In the genomic region with DNA sequence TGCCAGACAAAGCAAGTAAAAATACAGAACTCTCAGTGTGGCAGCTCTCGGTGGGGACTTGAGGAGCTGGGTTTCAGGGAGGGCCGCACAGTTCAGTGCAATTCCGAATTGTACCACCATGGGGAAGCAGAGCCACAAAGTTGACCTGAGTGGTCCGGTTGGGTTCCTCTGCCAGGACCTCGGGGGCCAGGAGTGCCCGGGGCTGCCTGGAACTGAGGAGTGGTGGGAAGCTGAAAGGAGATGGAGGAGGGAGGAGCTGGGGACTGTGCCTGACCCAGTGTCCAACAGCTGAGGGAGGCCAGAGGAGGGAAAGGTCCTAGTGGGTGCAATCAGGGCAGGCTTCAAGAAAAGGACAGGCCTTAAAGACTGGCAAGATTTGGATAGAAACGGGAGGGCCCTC, we compare ENCODE assay signal across 8 cellular contexts. TPM values are rescaled to one million over a fixed set of nuclear protein-coding genes. Genes with fewer than 3 reads are reported as not detected.
DNase-seq lines count a peak whose midpoint lies in the region; ATAC-seq, FAIRE-seq and TF ChIP-seq lines count a peak whose summit lies in the region.

No MANE protein-coding gene starts in this region.

- no peak overlapping the region for H3K9ac ChIP-seq in kidney (ENCODE audit: low read length in 2 of 2)

- no peak overlapping the region for H3K4me3 ChIP-seq in bronchial epithelial cell (ENCODE audit: low read depth, low read length)
- H3K4me3 ChIP-seq in kidney (ENCODE audit: low read length in 2 of 2) = no peak overlapping the region

- no peaks in the 10 kb centered on the region for H3K9me3 ChIP-seq in kidney (ENCODE audit: control insufficient read depth in 1 of 2, low read length in 2 of 2)

- H3K36me3 ChIP-seq in bronchial epithelial cell (ENCODE audit: control insufficient read depth, insufficient read depth, low read length) (no peaks in the 10 kb centered on the region), kidney (ENCODE audit: control insufficient read depth in 1 of 2, insufficient read depth in 2 of 2, low read length in 2 of 2) (no peaks in the 10 kb centered on the region)

- intact Hi-C loops in kidney (cut with DNase I) = no loop called here

- TF ChIP-seq CTCF in C4-2B (conservative IDR thresholded peaks at IDR 0.05) (peak; percentile 87), bronchial epithelial cell (IDR thresholded peaks at IDR 0.05; ENCODE audit: insufficient read depth, low read length, severe bottlenecking) (peak; percentile 78), kidney (IDR thresholded peaks at IDR 0.05; ENCODE audit: borderline replicate concordance, extremely low read depth, insufficient read depth) (peak; percentile 79)

- no peaks in the 10 kb centered on the region for H3K4me1 ChIP-seq in kidney (ENCODE audit: control insufficient read depth in 1 of 2, insufficient read depth in 1 of 2, low read depth in 1 of 2, low read length in 2 of 2)

- FAIRE-seq in bronchial epithelial cell (lab: Jason Lieb, UNC) (no peak), kidney (lab: Jason Lieb, UNC) (no peak)

- peak; percentile 48 for DNase-seq in MV-4-11 (lab: John Stamatoyannopoulos, UW)
- DNase-seq in bronchial epithelial cell (ENCODE audit: low read depth) = peak; percentile 48
- DNase-seq in kidney = no peak
- DNase-seq in stimulated activated CD4-positive, alpha-beta T cell treated with anti-CD3 and anti-CD28 coated beads, Interleukin-2, amount 100 ng/mL, for 24 hours = peak; percentile 36 to 51
- DNase-seq in NCI-H1048 (lab: John Stamatoyannopoulos, UW) = no peak

- ATAC-seq in GM19372 (IDR thresholded peaks at IDR 0.05; ENCODE audit: low read depth, unreplicated experiment) (peak; percentile 56), SK-N-SH treated with all-trans-retinoic acid at 6 μM for 48 hours (peak; percentile 96)

- no peak overlapping the region for H3K27ac ChIP-seq in C4-2B
- no peak overlapping the region for H3K27ac ChIP-seq in kidney (ENCODE audit: low read depth in 2 of 2, low read length in 2 of 2)

- peaks cover 2% of the 10 kb centered on the region for H3K27me3 ChIP-seq in bronchial epithelial cell (ENCODE audit: control insufficient read depth, insufficient read depth, low read length)

TF ChIP-seq in SK-N-SH treated with all-trans-retinoic acid at 6 μM for 48 hours, 23 proteins besides CTCF, POLR2A, EP300 and RAD21:
- TF ChIP-seq PPARA (CRISPR knock-in tag; IDR thresholded peaks at IDR 0.05; ENCODE audit: borderline replicate concordance) = no peak
- TF ChIP-seq, protein P1, sequence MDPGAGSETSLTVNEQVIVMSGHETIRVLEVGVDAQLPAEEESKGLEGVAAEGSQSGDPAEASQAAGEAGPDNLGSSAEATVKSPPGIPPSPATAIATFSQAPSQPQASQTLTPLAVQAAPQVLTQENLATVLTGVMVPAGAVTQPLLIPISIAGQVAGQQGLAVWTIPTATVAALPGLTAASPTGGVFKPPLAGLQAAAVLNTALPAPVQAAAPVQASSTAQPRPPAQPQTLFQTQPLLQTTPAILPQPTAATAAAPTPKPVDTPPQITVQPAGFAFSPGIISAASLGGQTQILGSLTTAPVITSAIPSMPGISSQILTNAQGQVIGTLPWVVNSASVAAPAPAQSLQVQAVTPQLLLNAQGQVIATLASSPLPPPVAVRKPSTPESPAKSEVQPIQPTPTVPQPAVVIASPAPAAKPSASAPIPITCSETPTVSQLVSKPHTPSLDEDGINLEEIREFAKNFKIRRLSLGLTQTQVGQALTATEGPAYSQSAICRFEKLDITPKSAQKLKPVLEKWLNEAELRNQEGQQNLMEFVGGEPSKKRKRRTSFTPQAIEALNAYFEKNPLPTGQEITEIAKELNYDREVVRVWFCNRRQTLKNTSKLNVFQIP (CRISPR knock-in tag; IDR thresholded peaks at IDR 0.05; ENCODE audit: borderline replicate concordance, low read depth) = no peak
- TF ChIP-seq ZFP30 (CRISPR knock-in tag; IDR thresholded peaks at IDR 0.05) = no peak
- no peak for TF ChIP-seq ZFP3 (CRISPR knock-in tag; IDR thresholded peaks at IDR 0.05)
- no peak for TF ChIP-seq ISL1 (CRISPR knock-in tag; IDR thresholded peaks at IDR 0.05)
- no peak for TF ChIP-seq GLIS3 (CRISPR knock-in tag; IDR thresholded peaks at IDR 0.05)
- no peak for TF ChIP-seq TOX (CRISPR knock-in tag; IDR thresholded peaks at IDR 0.05; ENCODE audit: borderline replicate concordance)
- no peak for TF ChIP-seq ZNF70 (CRISPR knock-in tag; IDR thresholded peaks at IDR 0.05)
- no peak for TF ChIP-seq SNAI2 (CRISPR knock-in tag; IDR thresholded peaks at IDR 0.05)
- no peak for TF ChIP-seq ZNF565 (CRISPR knock-in tag; conservative IDR thresholded peaks at IDR 0.05; ENCODE audit: low read depth)
- TF ChIP-seq, protein P2, sequence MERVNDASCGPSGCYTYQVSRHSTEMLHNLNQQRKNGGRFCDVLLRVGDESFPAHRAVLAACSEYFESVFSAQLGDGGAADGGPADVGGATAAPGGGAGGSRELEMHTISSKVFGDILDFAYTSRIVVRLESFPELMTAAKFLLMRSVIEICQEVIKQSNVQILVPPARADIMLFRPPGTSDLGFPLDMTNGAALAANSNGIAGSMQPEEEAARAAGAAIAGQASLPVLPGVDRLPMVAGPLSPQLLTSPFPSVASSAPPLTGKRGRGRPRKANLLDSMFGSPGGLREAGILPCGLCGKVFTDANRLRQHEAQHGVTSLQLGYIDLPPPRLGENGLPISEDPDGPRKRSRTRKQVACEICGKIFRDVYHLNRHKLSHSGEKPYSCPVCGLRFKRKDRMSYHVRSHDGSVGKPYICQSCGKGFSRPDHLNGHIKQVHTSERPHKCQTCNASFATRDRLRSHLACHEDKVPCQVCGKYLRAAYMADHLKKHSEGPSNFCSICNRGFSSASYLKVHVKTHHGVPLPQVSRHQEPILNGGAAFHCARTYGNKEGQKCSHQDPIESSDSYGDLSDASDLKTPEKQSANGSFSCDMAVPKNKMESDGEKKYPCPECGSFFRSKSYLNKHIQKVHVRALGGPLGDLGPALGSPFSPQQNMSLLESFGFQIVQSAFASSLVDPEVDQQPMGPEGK (CRISPR knock-in tag; IDR thresholded peaks at IDR 0.05; ENCODE audit: borderline replicate concordance) = no peak
- TF ChIP-seq OSR1 (CRISPR knock-in tag; IDR thresholded peaks at IDR 0.05) = no peak
- TF ChIP-seq, protein P3, sequence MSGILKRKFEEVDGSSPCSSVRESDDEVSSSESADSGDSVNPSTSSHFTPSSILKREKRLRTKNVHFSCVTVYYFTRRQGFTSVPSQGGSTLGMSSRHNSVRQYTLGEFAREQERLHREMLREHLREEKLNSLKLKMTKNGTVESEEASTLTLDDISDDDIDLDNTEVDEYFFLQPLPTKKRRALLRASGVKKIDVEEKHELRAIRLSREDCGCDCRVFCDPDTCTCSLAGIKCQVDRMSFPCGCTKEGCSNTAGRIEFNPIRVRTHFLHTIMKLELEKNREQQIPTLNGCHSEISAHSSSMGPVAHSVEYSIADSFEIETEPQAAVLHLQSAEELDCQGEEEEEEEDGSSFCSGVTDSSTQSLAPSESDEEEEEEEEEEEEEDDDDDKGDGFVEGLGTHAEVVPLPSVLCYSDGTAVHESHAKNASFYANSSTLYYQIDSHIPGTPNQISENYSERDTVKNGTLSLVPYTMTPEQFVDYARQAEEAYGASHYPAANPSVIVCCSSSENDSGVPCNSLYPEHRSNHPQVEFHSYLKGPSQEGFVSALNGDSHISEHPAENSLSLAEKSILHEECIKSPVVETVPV (CRISPR knock-in tag; IDR thresholded peaks at IDR 0.05) = no peak
- no peak for TF ChIP-seq TCF4 (CRISPR knock-in tag; IDR thresholded peaks at IDR 0.05; ENCODE audit: borderline replicate concordance)
- no peak for TF ChIP-seq ESRRG (CRISPR knock-in tag; IDR thresholded peaks at IDR 0.05)
- TF ChIP-seq, protein P4, sequence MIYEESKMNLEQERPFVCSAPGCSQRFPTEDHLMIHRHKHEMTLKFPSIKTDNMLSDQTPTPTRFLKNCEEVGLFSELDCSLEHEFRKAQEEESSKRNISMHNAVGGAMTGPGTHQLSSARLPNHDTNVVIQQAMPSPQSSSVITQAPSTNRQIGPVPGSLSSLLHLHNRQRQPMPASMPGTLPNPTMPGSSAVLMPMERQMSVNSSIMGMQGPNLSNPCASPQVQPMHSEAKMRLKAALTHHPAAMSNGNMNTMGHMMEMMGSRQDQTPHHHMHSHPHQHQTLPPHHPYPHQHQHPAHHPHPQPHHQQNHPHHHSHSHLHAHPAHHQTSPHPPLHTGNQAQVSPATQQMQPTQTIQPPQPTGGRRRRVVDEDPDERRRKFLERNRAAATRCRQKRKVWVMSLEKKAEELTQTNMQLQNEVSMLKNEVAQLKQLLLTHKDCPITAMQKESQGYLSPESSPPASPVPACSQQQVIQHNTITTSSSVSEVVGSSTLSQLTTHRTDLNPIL (CRISPR knock-in tag; IDR thresholded peaks at IDR 0.05; ENCODE audit: low read depth) = no peak
- TF ChIP-seq, protein P5, sequence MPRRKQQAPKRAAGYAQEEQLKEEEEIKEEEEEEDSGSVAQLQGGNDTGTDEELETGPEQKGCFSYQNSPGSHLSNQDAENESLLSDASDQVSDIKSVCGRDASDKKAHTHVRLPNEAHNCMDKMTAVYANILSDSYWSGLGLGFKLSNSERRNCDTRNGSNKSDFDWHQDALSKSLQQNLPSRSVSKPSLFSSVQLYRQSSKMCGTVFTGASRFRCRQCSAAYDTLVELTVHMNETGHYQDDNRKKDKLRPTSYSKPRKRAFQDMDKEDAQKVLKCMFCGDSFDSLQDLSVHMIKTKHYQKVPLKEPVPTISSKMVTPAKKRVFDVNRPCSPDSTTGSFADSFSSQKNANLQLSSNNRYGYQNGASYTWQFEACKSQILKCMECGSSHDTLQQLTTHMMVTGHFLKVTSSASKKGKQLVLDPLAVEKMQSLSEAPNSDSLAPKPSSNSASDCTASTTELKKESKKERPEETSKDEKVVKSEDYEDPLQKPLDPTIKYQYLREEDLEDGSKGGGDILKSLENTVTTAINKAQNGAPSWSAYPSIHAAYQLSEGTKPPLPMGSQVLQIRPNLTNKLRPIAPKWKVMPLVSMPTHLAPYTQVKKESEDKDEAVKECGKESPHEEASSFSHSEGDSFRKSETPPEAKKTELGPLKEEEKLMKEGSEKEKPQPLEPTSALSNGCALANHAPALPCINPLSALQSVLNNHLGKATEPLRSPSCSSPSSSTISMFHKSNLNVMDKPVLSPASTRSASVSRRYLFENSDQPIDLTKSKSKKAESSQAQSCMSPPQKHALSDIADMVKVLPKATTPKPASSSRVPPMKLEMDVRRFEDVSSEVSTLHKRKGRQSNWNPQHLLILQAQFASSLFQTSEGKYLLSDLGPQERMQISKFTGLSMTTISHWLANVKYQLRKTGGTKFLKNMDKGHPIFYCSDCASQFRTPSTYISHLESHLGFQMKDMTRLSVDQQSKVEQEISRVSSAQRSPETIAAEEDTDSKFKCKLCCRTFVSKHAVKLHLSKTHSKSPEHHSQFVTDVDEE (CRISPR knock-in tag; IDR thresholded peaks at IDR 0.05) = no peak
- no peak for TF ChIP-seq BACH2 (CRISPR knock-in tag; IDR thresholded peaks at IDR 0.05; ENCODE audit: borderline replicate concordance)
- TF ChIP-seq RARB (CRISPR knock-in tag; IDR thresholded peaks at IDR 0.05) = no peak

RNA-seq across cellular contexts. Expression of a gene that starts 32.2 kb away (rescaled TPM):
- total RNA-seq in bronchial epithelial cell = not detected in 2 replicates
- not detected for total RNA-seq in kidney
- not detected for polyA plus RNA-seq in kidney (ENCODE audit: insufficient read depth, low read depth, low replicate concordance)

RNA-seq across cellular contexts. Expression of a gene that starts 48.8 kb away (rescaled TPM):
- 18.2 and 19.8 TPM in 2 replicates for total RNA-seq in bronchial epithelial cell
- total RNA-seq in kidney = 42.4 TPM
- polyA plus RNA-seq in kidney (ENCODE audit: insufficient read depth, low read depth, low replicate concordance) = 8.4 TPM

Comparison
In these comparisons a context has a peak if more than half of its experiments do, and no peak if none do; other contexts are left out.
1. DNase-seq: peak in MV-4-11 (single experiment), bronchial epithelial cell (single experiment) and stimulated activated CD4-positive, alpha-beta T cell treated with anti-CD3 and anti-CD28 coated beads, Interleukin-2, amount 100 ng/mL, for 24 hours (2 of 2); none in kidney (single experiment) and NCI-H1048 (single experiment).
2. Peak in every context shown above with its lines, with median percentiles within 50 percentile points of each other: CTCF ChIP-seq.